27 cellular contexts compared by ENCODE assay signal in genomic region chr11:118078972-118079411, GRCh38. TPM values are rescaled to one million over a fixed set of nuclear protein-coding genes. Genes with fewer than 3 reads are reported as not detected.
DNase-seq lines count a peak whose midpoint lies in the region; ATAC-seq and TF ChIP-seq lines count a peak whose summit lies in the region.
"Had no signal": no experiment of that assay in that cellular context is flagged by ENCODE, and none has a peak within 500 bp of the region (broad histone marks: within the 10 kb centered on the region; RNA-seq: fewer than 3 reads in every experiment).

No MANE protein-coding gene starts in this region.

- DNase-seq in NCI-H82 (lab: John Stamatoyannopoulos, UW) (peak; percentile 31), NCI-H82 treated with DMSO at 0.1 percent for 48 hours (lab: John Stamatoyannopoulos, UW; ENCODE audit: unreplicated experiment) (no peak), ecto neural progenitor cell (ENCODE audit: low spot score) (peak; percentile 66), transverse colon (peak; percentile 49), KG1 (lab: John Stamatoyannopoulos, UW) (no peak), SIG-M5 (lab: John Stamatoyannopoulos, UW) (no peak)
- DNase-seq: activated B cell treated with CpG ODN at 0.5 μM for 24 hours; activated CD4-positive, alpha-beta memory T cell treated with anti-CD3 and anti-CD28 coated beads, Interleukin-2, amount 10 ng/mL, durations not matched to agents 7 days and 5 days; activated naive CD4-positive, alpha-beta T cell; amniotic stem cell; dermis blood vessel endothelial cell; GF-D8; GM23248; NCI-H1694; T1000 had no signal

- no peaks in the 10 kb centered on the region for H3K27me3 ChIP-seq in mucosa of rectum (ENCODE audit: control insufficient read depth in 2 of 2, insufficient read depth in 2 of 2, low read length in 2 of 2)
- H3K27me3 ChIP-seq in transverse colon, result no peaks in the 10 kb centered on the region
- H3K27me3 ChIP-seq: cardiac muscle cell, neutrophil, vagina had no signal

- H3K27ac ChIP-seq in mucosa of rectum (ENCODE audit: low read depth in 2 of 2, low read length in 2 of 2) (peak overlapping the region; percentile 80 to 85), transverse colon (peak overlapping the region; percentile 86 to 89 (median 88))
- H3K27ac ChIP-seq: cardiac muscle cell, epithelial cell of prostate, gastroesophageal sphincter, GM23248, neutrophil, RWPE1, vagina had no signal

- peak overlapping the region; percentile 60 to 98 for H3K9ac ChIP-seq in mucosa of rectum (ENCODE audit: low read depth in 1 of 2, low read length in 2 of 2)
- H3K9ac ChIP-seq: GM23248 had no signal

- WGBS in transverse colon (ENCODE audit: low coverage in 1 of 2), 2 donors, result 47% methylated on average over 4 of the region's 4 CpGs; no CpG with 5 or more reads in 1 of the 2 donors

- ATAC-seq in GM21423 (IDR thresholded peaks at IDR 0.05; ENCODE audit: unreplicated experiment), result no peak
- ATAC-seq: gastroesophageal sphincter had no signal

- intact Hi-C loops in transverse colon (cut with DNase I; ENCODE audit: low total_unique reads), result no loop called here

- H3K4me3 ChIP-seq in mucosa of rectum (ENCODE audit: low read length in 2 of 2), result peak overlapping the region; percentile 81 to 86
- H3K4me3 ChIP-seq in transverse colon, result peak overlapping the region in 3 of 4 donors; percentile 34 to 52 (median 34)
- H3K4me3 ChIP-seq: cardiac muscle cell, gastroesophageal sphincter, GM23248, vagina had no signal

- H3K9me3 ChIP-seq in mucosa of rectum (ENCODE audit: control insufficient read depth in 2 of 2, low read length in 2 of 2), result no peaks in the 10 kb centered on the region
- H3K9me3 ChIP-seq in transverse colon, result no peaks in the 10 kb centered on the region
- H3K9me3 ChIP-seq: gastroesophageal sphincter, neutrophil, vagina had no signal

- H3K4me1 ChIP-seq in mucosa of rectum (ENCODE audit: control insufficient read depth in 2 of 2, insufficient read depth in 2 of 2, low read length in 2 of 2) (peaks cover 40 to 66% of the 10 kb centered on the region in 2 donors), transverse colon (peaks cover 10 to 62% (median 21%) of the 10 kb centered on the region in 4 donors)

- peak; percentile 36 for TF ChIP-seq POLR2A in transverse colon (IDR thresholded peaks at IDR 0.05)

- in situ Hi-C loops in transverse colon (cut with MboI; ENCODE audit: low pct_ligation_motif_present in 1 of 4, low pct_unique_long_range_greater_than_20kb in 1 of 4, low sequenced_read_pairs in 3 of 4), result no loop called here

- H3K36me3 ChIP-seq in mucosa of rectum (ENCODE audit: control insufficient read depth in 2 of 2, insufficient read depth in 2 of 2, low read length in 2 of 2) (peaks cover 9 to 14% of the 10 kb centered on the region in 2 donors), transverse colon (no peaks in the 10 kb centered on the region)
- H3K36me3 ChIP-seq: cardiac muscle cell, gastroesophageal sphincter, neutrophil, vagina had no signal

- no peak for TF ChIP-seq EP300 in transverse colon (IDR thresholded peaks at IDR 0.05; ENCODE audit: low read depth)

- no peak for TF ChIP-seq CTCF in transverse colon (IDR thresholded peaks at IDR 0.05)

RNA-seq across cellular contexts. Expression of gene TMPRSS4, which starts 2.1 kb away (rescaled TPM):
- 100 to 1,000 TPM; 224 to 423 (median 248) TPM for total RNA-seq in transverse colon
- total RNA-seq: activated B cell treated with CpG ODN at 0.5 μM for 24 hours, B cell, cardiac muscle cell, dermis blood vessel endothelial cell, GM23248, M059J, mesenteric fat pad, pulmonary artery endothelial cell had no signal

RNA-seq across cellular contexts. Expression of gene SMIM35, which starts 7.8 kb away (rescaled TPM):
- total RNA-seq in transverse colon, result not detected
- total RNA-seq: cardiac muscle cell, dermis blood vessel endothelial cell, GM23248, M059J, mesenteric fat pad, pulmonary artery endothelial cell, vagina had no signal

Comparison
In these comparisons a context has a peak if more than half of its experiments do, and no peak if none do; other contexts are left out.
1. DNase-seq: peak in NCI-H82 (single experiment), ecto neural progenitor cell (single experiment) and transverse colon (single experiment); none in NCI-H82 treated with DMSO at 0.1 percent for 48 hours (single experiment), KG1 (single experiment) and SIG-M5 (single experiment).